1 cellular context compared by ENCODE assay signal in genomic region chr7:51265066-51265907, GRCh38.
A peak's percentile ranks its signal among the peaks of the same experiment; 100 is the strongest.
TF ChIP-seq lines count a peak whose summit lies in the region.

No MANE protein-coding gene starts in this region.

TF ChIP-seq in HepG2, 621 proteins besides CTCF, POLR2A, EP300 and RAD21 (continued from another document and continues in another):
- no peak; the same call in 1 of the 2 replicates for TF ChIP-seq FOXK1 (CRISPR knock-in tag; IDR thresholded peaks at IDR 0.05; ENCODE audit: borderline replicate concordance, low read depth)
- no peak for TF ChIP-seq EEA1 (CRISPR knock-in tag; IDR thresholded peaks at IDR 0.05; ENCODE audit: borderline replicate concordance)
- TF ChIP-seq ZNF274 (CRISPR knock-in tag; IDR thresholded peaks at IDR 0.05): no peak
- TF ChIP-seq ZHX2 (IDR thresholded peaks at IDR 0.05; ENCODE audit: low read depth): no peak
- no peak for TF ChIP-seq ZHX2 (CRISPR knock-in tag; IDR thresholded peaks at IDR 0.05; ENCODE audit: borderline replicate concordance)
- TF ChIP-seq FOXK2 (IDR thresholded peaks at IDR 0.05): no peak
- TF ChIP-seq ZNF800 (CRISPR knock-in tag; IDR thresholded peaks at IDR 0.05): no peak
- TF ChIP-seq RERE (CRISPR knock-in tag; IDR thresholded peaks at IDR 0.05; ENCODE audit: low read depth): no peak
- no peak for TF ChIP-seq ZNF605 (CRISPR knock-in tag; IDR thresholded peaks at IDR 0.05)
- no peak for TF ChIP-seq RBFOX2 (IDR thresholded peaks at IDR 0.05; ENCODE audit: low read depth, low read length)
- TF ChIP-seq ZIK1 (CRISPR knock-in tag; IDR thresholded peaks at IDR 0.05; ENCODE audit: borderline replicate concordance, low read depth): no peak
- no peak for TF ChIP-seq ZNF276 (CRISPR knock-in tag; IDR thresholded peaks at IDR 0.05; ENCODE audit: low read depth)
- TF ChIP-seq ZNF33B (CRISPR knock-in tag; IDR thresholded peaks at IDR 0.05): no peak
- no peak for TF ChIP-seq ZNF138 (CRISPR knock-in tag; IDR thresholded peaks at IDR 0.05; ENCODE audit: low read depth)
- no peak for TF ChIP-seq ZXDC (CRISPR knock-in tag; IDR thresholded peaks at IDR 0.05)
- TF ChIP-seq ZBTB43 (CRISPR knock-in tag; conservative IDR thresholded peaks at IDR 0.05): no peak
- TF ChIP-seq HMG20B (CRISPR knock-in tag; conservative IDR thresholded peaks at IDR 0.05): no peak
- no peak for TF ChIP-seq ZFP41 (CRISPR knock-in tag; IDR thresholded peaks at IDR 0.05; ENCODE audit: borderline replicate concordance)
- no peak for TF ChIP-seq ZNF34 (CRISPR knock-in tag; IDR thresholded peaks at IDR 0.05; ENCODE audit: borderline replicate concordance)
- no peak for TF ChIP-seq SPEN (CRISPR knock-in tag; IDR thresholded peaks at IDR 0.05; ENCODE audit: low read depth)
- no peak for TF ChIP-seq BCLAF1 (IDR thresholded peaks at IDR 0.05)
- no peak for TF ChIP-seq ZSCAN22 (CRISPR knock-in tag; IDR thresholded peaks at IDR 0.05)
- TF ChIP-seq ZNF782 (CRISPR knock-in tag; IDR thresholded peaks at IDR 0.05; ENCODE audit: borderline replicate concordance): no peak
- peak; percentile 40; the same call in 1 of the 2 replicates for TF ChIP-seq HOXA3 (CRISPR knock-in tag; IDR thresholded peaks at IDR 0.05)
- TF ChIP-seq NFIB (CRISPR knock-in tag; IDR thresholded peaks at IDR 0.05; ENCODE audit: borderline replicate concordance): no peak
- no peak for TF ChIP-seq ZFP62 (CRISPR knock-in tag; IDR thresholded peaks at IDR 0.05)
- no peak for TF ChIP-seq ZNF512 (CRISPR knock-in tag; IDR thresholded peaks at IDR 0.05)
- TF ChIP-seq MBD4 (IDR thresholded peaks at IDR 0.05; ENCODE audit: borderline replicate concordance, low read length): no peak
- TF ChIP-seq ZNF543 (CRISPR knock-in tag; IDR thresholded peaks at IDR 0.05): no peak
- no peak for TF ChIP-seq NCOA5 (CRISPR knock-in tag; IDR thresholded peaks at IDR 0.05)
- no peak for TF ChIP-seq ZNF335 (CRISPR knock-in tag; IDR thresholded peaks at IDR 0.05)
- peak; percentile 35; the same call in 1 of the 2 replicates for TF ChIP-seq ZNF547 (CRISPR knock-in tag; IDR thresholded peaks at IDR 0.05)
- TF ChIP-seq SOX5 (CRISPR knock-in tag; IDR thresholded peaks at IDR 0.05; ENCODE audit: borderline replicate concordance): no peak; the same call in 1 of the 2 replicates
- no peak for TF ChIP-seq RFX5 (IDR thresholded peaks at IDR 0.05; ENCODE audit: low read depth, low read length)
